Comparison of ENCODE assay signal across 1 cellular context in genomic region chr12:132707241-132707640, GRCh38.
TF ChIP-seq lines count a peak whose summit lies in the region.

No MANE protein-coding gene starts in this region.

TF ChIP-seq in IMR-90, 13 proteins besides CTCF, POLR2A, EP300 and RAD21:
- no peak for TF ChIP-seq SMC3 (IDR thresholded peaks at IDR 0.05; ENCODE audit: low read depth, low read length)
- TF ChIP-seq NFE2L2 (IDR thresholded peaks at IDR 0.05; ENCODE audit: low read depth, low read length) = no peak
- no peak for TF ChIP-seq MAFK (IDR thresholded peaks at IDR 0.05; ENCODE audit: low read depth, low read length)
- no peak for TF ChIP-seq BHLHE40 (IDR thresholded peaks at IDR 0.05; ENCODE audit: low read depth, low read length)
- no peak for TF ChIP-seq MAZ (IDR thresholded peaks at IDR 0.05; ENCODE audit: borderline replicate concordance, low read depth, low read length)
- no peak for TF ChIP-seq RCOR1 (IDR thresholded peaks at IDR 0.05; ENCODE audit: insufficient replicate concordance, low read length)
- TF ChIP-seq FOS (IDR thresholded peaks at IDR 0.05; ENCODE audit: low read depth, low read length) = no peak
- TF ChIP-seq CHD1 (IDR thresholded peaks at IDR 0.05; ENCODE audit: low read depth, low read length) = no peak
- TF ChIP-seq, protein P1, sequence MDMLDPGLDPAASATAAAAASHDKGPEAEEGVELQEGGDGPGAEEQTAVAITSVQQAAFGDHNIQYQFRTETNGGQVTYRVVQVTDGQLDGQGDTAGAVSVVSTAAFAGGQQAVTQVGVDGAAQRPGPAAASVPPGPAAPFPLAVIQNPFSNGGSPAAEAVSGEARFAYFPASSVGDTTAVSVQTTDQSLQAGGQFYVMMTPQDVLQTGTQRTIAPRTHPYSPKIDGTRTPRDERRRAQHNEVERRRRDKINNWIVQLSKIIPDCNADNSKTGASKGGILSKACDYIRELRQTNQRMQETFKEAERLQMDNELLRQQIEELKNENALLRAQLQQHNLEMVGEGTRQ (IDR thresholded peaks at IDR 0.05; ENCODE audit: low read depth, low read length) = no peak
- no peak for TF ChIP-seq MXI1 (IDR thresholded peaks at IDR 0.05; ENCODE audit: borderline replicate concordance, low read depth, low read length)
- no peak for TF ChIP-seq CEBPB (IDR thresholded peaks at IDR 0.05; ENCODE audit: low read depth, low read length)
- TF ChIP-seq ELK1 (IDR thresholded peaks at IDR 0.05; ENCODE audit: borderline replicate concordance, low read depth, low read length) = no peak
- no peak for TF ChIP-seq RFX5 (IDR thresholded peaks at IDR 0.05; ENCODE audit: low read depth, low read length)
